In genomic region chr5:132459031-132459982, GRCh38 we compare ENCODE assay signal across 10 cellular contexts. TPM values are rescaled to one million over a fixed set of nuclear protein-coding genes. Genes with fewer than 3 reads are reported as not detected.
DNase-seq lines count a peak whose midpoint lies in the region; ATAC-seq, FAIRE-seq and TF ChIP-seq lines count a peak whose summit lies in the region.
"Had no signal": no experiment of that assay in that cellular context is flagged by ENCODE, and none has a peak within 500 bp of the region (broad histone marks: within the 10 kb centered on the region; RNA-seq: fewer than 3 reads in every experiment).

No MANE protein-coding gene starts in this region.

- peaks cover 92 to 95% of the 10 kb centered on the region in 2 donors for H3K4me1 Mint-ChIP-seq in effector memory CD8-positive, alpha-beta T cell (ENCODE audit: low read depth in 2 of 2)

- no peaks in the 10 kb centered on the region for H3K79me2 ChIP-seq in OCI-LY3 (ENCODE audit: low read length)

- H3K9me3 Mint-ChIP-seq in effector memory CD8-positive, alpha-beta T cell: peaks cover 1 to 8% of the 10 kb centered on the region in 2 donors

- peak; percentile 52 for DNase-seq in NK-92 treated with Interleukin-12 subunit alpha and Interleukin-12 subunit beta, amount 100 ng/mL, for 24 hours (lab: John Stamatoyannopoulos, UW)
- DNase-seq in NK-92 (lab: John Stamatoyannopoulos, UW; ENCODE audit: unreplicated experiment) (no peak), small intestine (peak; percentile 88), NCI-H748 (lab: John Stamatoyannopoulos, UW; ENCODE audit: unreplicated experiment) (no peak), WERI-Rb-1 (no peak), NCI-H1092 (lab: John Stamatoyannopoulos, UW) (no peak)
- DNase-seq in effector memory CD8-positive, alpha-beta T cell: no peak

- WGBS in small intestine, 3 donors: 31 to 59% (median 47%) methylated on average over 11 to 12 of the region's 12 CpGs

- H3K36me3 Mint-ChIP-seq in effector memory CD8-positive, alpha-beta T cell (ENCODE audit: insufficient read depth): peaks cover 79% of the 10 kb centered on the region

- H3K4me2 ChIP-seq in OCI-LY3 (ENCODE audit: low read length): peak overlapping the region; percentile 5; the same call in 1 of the 2 replicates

- H3K27me3 Mint-ChIP-seq in effector memory CD8-positive, alpha-beta T cell: no peaks in the 10 kb centered on the region

- H3K4me3 Mint-ChIP-seq in effector memory CD8-positive, alpha-beta T cell: peak overlapping the region; percentile 74 to 82

- H3K27ac ChIP-seq in OCI-LY3 (ENCODE audit: low read length) (no peak overlapping the region), small intestine (ENCODE audit: low read depth in 1 of 2, low read length in 1 of 2) (peak overlapping the region; percentile 86 to 96), WERI-Rb-1 (no peak overlapping the region)
- H3K27ac ChIP-seq: C4-2B, parathyroid adenoma had no signal

- H3K4me3 ChIP-seq in OCI-LY3 (ENCODE audit: low read length) (no peak overlapping the region), small intestine (ENCODE audit: low read depth in 1 of 2, low read length in 2 of 2) (no peak overlapping the region), WERI-Rb-1 (ENCODE audit: low read depth, low read length) (no peak overlapping the region)

- H3K9me3 ChIP-seq in OCI-LY3 (ENCODE audit: insufficient read depth, low read length) (no peaks in the 10 kb centered on the region), small intestine (ENCODE audit: control insufficient read depth, low read depth) (no peaks in the 10 kb centered on the region), WERI-Rb-1 (ENCODE audit: severe bottlenecking) (no peaks in the 10 kb centered on the region)

- H3K4me1 ChIP-seq in OCI-LY3 (ENCODE audit: low read length) (peaks cover 20% of the 10 kb centered on the region), small intestine (ENCODE audit: control insufficient read depth in 2 of 2, insufficient read depth in 1 of 2, low read depth in 1 of 2, low read length in 1 of 2) (peaks cover 31 to 44% of the 10 kb centered on the region in 2 donors)
- H3K4me1 ChIP-seq: parathyroid adenoma had no signal

- peak overlapping the region; percentile 99 for H3K27ac Mint-ChIP-seq in effector memory CD8-positive, alpha-beta T cell

- no peak overlapping the region for H2AFZ ChIP-seq in OCI-LY3 (ENCODE audit: low read depth, low read length)
- H2AFZ ChIP-seq: parathyroid adenoma had no signal

- ATAC-seq in effector memory CD8-positive, alpha-beta T cell (replicated peaks): no peak

- no peak overlapping the region for H3K9ac ChIP-seq in OCI-LY3 (ENCODE audit: low read length)
- H3K9ac ChIP-seq: parathyroid adenoma had no signal

- FAIRE-seq in small intestine (lab: Jason Lieb, UNC): no peak

- H3K27me3 ChIP-seq in OCI-LY3 (ENCODE audit: low read depth, low read length) (no peaks in the 10 kb centered on the region), small intestine (ENCODE audit: control insufficient read depth in 2 of 2, insufficient read depth in 2 of 2, low read length in 2 of 2) (no peaks in the 10 kb centered on the region), WERI-Rb-1 (ENCODE audit: insufficient read depth, low read depth, severe bottlenecking) (no peaks in the 10 kb centered on the region)

- no peaks in the 10 kb centered on the region for H3K36me3 ChIP-seq in OCI-LY3 (replicated peaks; ENCODE audit: low read depth, low read length)
- H3K36me3 ChIP-seq in small intestine (ENCODE audit: control insufficient read depth in 2 of 2, insufficient read depth in 2 of 2, low read length in 2 of 2): no peaks in the 10 kb centered on the region
- H3K36me3 ChIP-seq in WERI-Rb-1: no peaks in the 10 kb centered on the region

- H4K20me1 ChIP-seq in OCI-LY3 (ENCODE audit: insufficient read depth, low read length): no peaks in the 10 kb centered on the region

- no peak for TF ChIP-seq CTCF in OCI-LY3 (IDR thresholded peaks at IDR 0.05; ENCODE audit: low read depth, low read length)
- no peak for TF ChIP-seq CTCF in WERI-Rb-1 (IDR thresholded peaks at IDR 0.05; ENCODE audit: low read depth, low read length)

RNA-seq across cellular contexts. Expression of gene IRF1, which starts 31.3 kb away (rescaled TPM):
- 10 to 100 TPM; 51.7 to 64.1 (median 54.0) TPM for polyA plus RNA-seq in small intestine

Comparison
In these comparisons a context has a peak if more than half of its experiments do, and no peak if none do; other contexts are left out.
1. DNase-seq: peak in NK-92 treated with Interleukin-12 subunit alpha and Interleukin-12 subunit beta, amount 100 ng/mL, for 24 hours (single experiment) and small intestine (single experiment); none in NK-92 (single experiment), effector memory CD8-positive, alpha-beta T cell (0 of 3), NCI-H748 (single experiment), WERI-Rb-1 (single experiment) and NCI-H1092 (single experiment).
2. H3K27ac ChIP-seq: peak in small intestine (2 of 2); none in OCI-LY3 (single experiment) and WERI-Rb-1 (single experiment).